Comparison of ENCODE assay signal across 1 cellular context in genomic region chr19:46210634-46211033, GRCh38.
TF ChIP-seq lines count a peak whose summit lies in the region.

No MANE protein-coding gene starts in this region.

TF ChIP-seq in HCT116, 20 proteins besides CTCF, POLR2A, EP300 and RAD21 (continued from another document):
- no peak for TF ChIP-seq ATF3 (IDR thresholded peaks at IDR 0.05)
- TF ChIP-seq SP1 (IDR thresholded peaks at IDR 0.05; ENCODE audit: low read depth) = no peak
- no peak for TF ChIP-seq POLR2AphosphoS5 (IDR thresholded peaks at IDR 0.05; ENCODE audit: low read depth, low read length)
- TF ChIP-seq ELF1 (IDR thresholded peaks at IDR 0.05; ENCODE audit: borderline replicate concordance, low read depth) = no peak
